In genomic region chr7:101960985-101961708, GRCh38 we compare ENCODE assay signal across 23 cellular contexts.
DNase-seq lines count a peak whose midpoint lies in the region; TF ChIP-seq lines count a peak whose summit lies in the region.
"Had no signal": no experiment of that assay in that cellular context is flagged by ENCODE, and none has a peak within 500 bp of the region (broad histone marks: within the 10 kb centered on the region; RNA-seq: fewer than 3 reads in every experiment).

No MANE protein-coding gene starts in this region.

- H3K27me3 ChIP-seq in SU-DHL-6 (ENCODE audit: low read length) (no peaks in the 10 kb centered on the region), muscle layer of colon (ENCODE audit: control insufficient read depth in 1 of 2, insufficient read depth in 2 of 2, low read length in 2 of 2) (no peaks in the 10 kb centered on the region), stomach smooth muscle (ENCODE audit: control insufficient read depth in 1 of 2, insufficient read depth in 2 of 2, low read length in 2 of 2) (no peaks in the 10 kb centered on the region)
- H3K27me3 ChIP-seq: left lung, tibial nerve had no signal

- no peak overlapping the region for H3K4me2 ChIP-seq in SU-DHL-6 (ENCODE audit: low read depth, low read length, poor library complexity, severe bottlenecking)
- H3K4me2 ChIP-seq: KMS-11 had no signal

- DNase-seq in NCI-H2107 treated with DMSO at 0.1 percent for 48 hours (lab: John Stamatoyannopoulos, UW; ENCODE audit: unreplicated experiment) (peak; percentile 13), NCI-H2107 (lab: John Stamatoyannopoulos, UW) (no peak), DMS79 treated with DMSO at 0.1 percent for 48 hours (lab: John Stamatoyannopoulos, UW) (no peak), NCI-H748 treated with DMSO at 0.1 percent for 48 hours (lab: John Stamatoyannopoulos, UW) (no peak), iPS-NIHi7 (ENCODE audit: extremely low spot score) (no peak)
- DNase-seq: activated CD4-positive, alpha-beta T cell treated with anti-CD3 and anti-CD28 coated beads for 36 hours; amygdala; C1 segment of cervical spinal cord; Calu3; effector memory CD4-positive, alpha-beta T cell; left lung; mesendoderm; MM.1S; NCI-H1105 treated with DMSO at 0.1 percent for 48 hours; NCI-H187 treated with DMSO at 0.1 percent for 48 hours; SHP77 treated with DMSO at 0.1 percent for 48 hours; stimulated activated CD4-positive, alpha-beta T cell treated with anti-CD3 and anti-CD28 coated beads, Interleukin-4, amount 100 ng/mL, for 24 hours had no signal

- H4K20me1 ChIP-seq in SU-DHL-6 (ENCODE audit: low read depth, low read length), result no peaks in the 10 kb centered on the region; the same call in 1 of the 2 replicates

- no peaks in the 10 kb centered on the region for H3K9me2 ChIP-seq in SU-DHL-6 (replicated peaks; ENCODE audit: insufficient read depth, low read length)

- H3K36me3 ChIP-seq in SU-DHL-6 (ENCODE audit: low read length), result no peaks in the 10 kb centered on the region; the same call in 1 of the 2 replicates
- no peaks in the 10 kb centered on the region for H3K36me3 ChIP-seq in muscle layer of colon (ENCODE audit: insufficient read depth, low read length)
- no peaks in the 10 kb centered on the region for H3K36me3 ChIP-seq in stomach smooth muscle (ENCODE audit: control insufficient read depth in 2 of 2, insufficient read depth in 2 of 2, low read length in 2 of 2)
- H3K36me3 ChIP-seq: left lung had no signal

- H3F3A ChIP-seq in SU-DHL-6 (ENCODE audit: insufficient read depth), result peaks cover 39% of the 10 kb centered on the region

- H3K9ac ChIP-seq in SU-DHL-6 (ENCODE audit: low read length), result no peak overlapping the region
- no peak overlapping the region for H3K9ac ChIP-seq in muscle layer of colon (ENCODE audit: low read length)
- no peak overlapping the region for H3K9ac ChIP-seq in stomach smooth muscle (ENCODE audit: low read length in 2 of 2)
- H3K9ac ChIP-seq: KMS-11 had no signal

- peaks cover 100% of the 10 kb centered on the region for H3K79me2 ChIP-seq in SU-DHL-6 (ENCODE audit: insufficient read depth, low read length)

- no peak overlapping the region for H2AFZ ChIP-seq in SU-DHL-6 (ENCODE audit: low read depth, low read length, severe bottlenecking)

- no peaks in the 10 kb centered on the region for H3K9me3 ChIP-seq in SU-DHL-6 (ENCODE audit: insufficient read depth, low read length)
- no peaks in the 10 kb centered on the region for H3K9me3 ChIP-seq in muscle layer of colon (ENCODE audit: low read length)
- H3K9me3 ChIP-seq in stomach smooth muscle (ENCODE audit: control insufficient read depth in 2 of 2, low read length in 2 of 2), result no peaks in the 10 kb centered on the region
- H3K9me3 ChIP-seq: left lung, tibial nerve had no signal

- no peak overlapping the region for H3K4me3 ChIP-seq in SU-DHL-6 (ENCODE audit: insufficient read depth, low read length, poor library complexity, severe bottlenecking)
- H3K4me3 ChIP-seq in muscle layer of colon (ENCODE audit: low read depth in 1 of 2, low read length in 2 of 2), result no peak overlapping the region
- H3K4me3 ChIP-seq in stomach smooth muscle (ENCODE audit: low read length in 2 of 2), result no peak overlapping the region
- H3K4me3 ChIP-seq: left lung, tibial nerve had no signal

- no peak for TF ChIP-seq CTCF in SU-DHL-6 (IDR thresholded peaks at IDR 0.05; ENCODE audit: insufficient read depth, low read length, poor library complexity, severe bottlenecking)

- H3K4me1 ChIP-seq in muscle layer of colon (ENCODE audit: insufficient read depth, low read length), result peaks cover 32% of the 10 kb centered on the region
- peaks cover 24% of the 10 kb centered on the region for H3K4me1 ChIP-seq in stomach smooth muscle (ENCODE audit: control insufficient read depth, insufficient read depth, low read length)
- H3K4me1 ChIP-seq: tibial nerve had no signal

- H3K27ac ChIP-seq in SU-DHL-6 (ENCODE audit: low read depth, low read length) (0 out of 2 replicates have a peak overlapping the region, but pooled peaks have one; percentile 2), muscle layer of colon (ENCODE audit: low read depth, low read length) (peak overlapping the region; percentile 8), stomach smooth muscle (ENCODE audit: low read length) (peak overlapping the region; percentile 58)
- H3K27ac ChIP-seq: 22Rv1, KMS-11, left lung, tibial nerve had no signal

Comparison
In these comparisons a context has a peak if more than half of its experiments do, and no peak if none do; other contexts are left out.
1. H3K27ac ChIP-seq: peak in every context shown above with its lines; median percentile 58 in stomach smooth muscle; 8 in muscle layer of colon; 2 in SU-DHL-6.